Comparison of ENCODE assay signal across 38 cellular contexts in the genomic region with DNA sequence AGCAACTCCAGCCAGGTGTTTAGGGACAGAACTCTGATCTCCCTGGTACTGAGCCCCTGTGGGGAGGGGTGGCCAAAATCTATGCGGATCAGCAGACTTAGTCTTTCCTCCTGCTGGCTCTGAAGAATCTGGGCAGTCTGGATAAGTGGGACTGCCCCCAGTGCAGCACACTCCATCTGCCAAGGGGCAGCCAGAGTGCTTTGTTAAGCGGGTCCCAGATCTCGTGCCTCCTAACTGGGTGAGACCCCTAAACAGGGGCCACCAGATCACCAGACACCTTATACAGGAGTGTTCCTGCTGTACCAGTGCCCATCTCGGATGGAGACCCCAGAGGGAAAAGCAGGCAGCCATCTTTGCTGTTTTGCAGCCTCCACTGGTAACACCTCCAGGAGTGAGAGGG.
"Had no signal": no experiment of that assay in that cellular context is flagged by ENCODE, and none has a peak within 500 bp of the region (broad histone marks: within the 10 kb centered on the region; RNA-seq: fewer than 3 reads in every experiment).

No MANE protein-coding gene starts in this region.

- H3K4me3 Mint-ChIP-seq: activated naive CD4-positive, alpha-beta T cell treated with anti-CD3 and anti-CD28 coated beads for 36 hours; activated naive CD4-positive, alpha-beta T cell treated with anti-CD3 and anti-CD28 coated beads, Interleukin-2, amount 10 ng/mL, durations not matched to agents 7 days and 5 days; activated naive CD4-positive, alpha-beta T cell treated with anti-CD3 and anti-CD28 coated beads, Interleukin-2, amount 50 U/mL, for 24 hours; activated naive CD8-positive, alpha-beta T cell; activated naive CD8-positive, alpha-beta T cell treated with anti-CD3 and anti-CD28 coated beads for 36 hours; activated naive CD8-positive, alpha-beta T cell treated with anti-CD3 and anti-CD28 coated beads, Interleukin-2, amount 10 ng/mL, durations not matched to agents 7 days and 5 days; activated naive CD8-positive, alpha-beta T cell treated with anti-CD3 and anti-CD28 coated beads, Interleukin-2, amount 50 U/mL, for 24 hours; activated T-cell treated with anti-CD3 and anti-CD28 coated beads, Interleukin-2, amount 50 U/mL, for 24 hours; activated T-cell treated with anti-CD3 and anti-CD28 coated beads, Interleukin-2, amount 50 U/mL, for 4 hours; activated T-cell treated with anti-CD3 and anti-CD28 coated beads, Interleukin-2, amount 50 U/mL, for 72 hours; activated T-helper 1 cell treated with anti-CD3 and anti-CD28 coated beads, Interleukin-12 subunit alpha, Interleukin-12 subunit beta, Interleukin-2, Interleukin-4 antibody, amounts not matched to agents 30 ng/mL and 10 ng/mL and 1 ng/mL, durations not matched to agents 14 hours and 24 hours and 36 hours; activated T-helper 17 cell treated with anti-CD3 and anti-CD28 coated beads, Interleukin-2, amount 50 U/mL, for 72 hours; brain; central memory CD8-positive, alpha-beta T cell had no signal

- H3K4me3 ChIP-seq: adrenal gland, ascending aorta, body of pancreas, breast epithelium, cardiac muscle cell had no signal

- DNase-seq: activated effector memory CD4-positive, alpha-beta T cell treated with anti-CD3 and anti-CD28 coated beads, Interleukin-2, amount 50 U/mL, for 16 hours; activated effector memory CD4-positive, alpha-beta T cell treated with Interleukin-2 at 50 U/mL for 16 hours; activated gamma-delta T cell; activated gamma-delta T cell treated with Interleukin-2 at 50 U/mL for 16 hours; activated naive CD4-positive, alpha-beta T cell; activated naive CD4-positive, alpha-beta T cell treated with anti-CD3 and anti-CD28 coated beads for 36 hours; activated naive CD4-positive, alpha-beta T cell treated with anti-CD3 and anti-CD28 coated beads, Interleukin-2, amount 10 ng/mL, durations not matched to agents 7 days and 5 days; activated naive CD4-positive, alpha-beta T cell treated with anti-CD3 and anti-CD28 coated beads, Interleukin-2, amount 50 U/mL, for 16 hours; activated naive CD4-positive, alpha-beta T cell treated with Interleukin-2 at 50 U/mL for 16 hours; activated naive CD8-positive, alpha-beta T cell treated with anti-CD3 and anti-CD28 coated beads for 36 hours; activated naive CD8-positive, alpha-beta T cell treated with anti-CD3 and anti-CD28 coated beads, Interleukin-2, amount 10 ng/mL, durations not matched to agents 7 days and 5 days; activated naive CD8-positive, alpha-beta T cell treated with anti-CD3 and anti-CD28 coated beads, Interleukin-2, amount 50 U/mL, for 24 hours; activated T-cell treated with anti-CD3 and anti-CD28 coated beads, Interleukin-2, amount 50 U/mL, for 1 hour; activated T-cell treated with anti-CD3 and anti-CD28 coated beads, Interleukin-2, amount 50 U/mL, for 24 hours; activated T-cell treated with anti-CD3 and anti-CD28 coated beads, Interleukin-2, amount 50 U/mL, for 4 hours; activated T-cell treated with anti-CD3 and anti-CD28 coated beads, Interleukin-2, amount 50 U/mL, for 48 hours; activated T-cell treated with anti-CD3 and anti-CD28 coated beads, Interleukin-2, amount 50 U/mL, for 72 hours; adrenal gland; amniotic stem cell; amygdala; anterior cingulate cortex; aorta; body of pancreas; brain microvascular endothelial cell; caudate nucleus; central memory CD4-positive, alpha-beta T cell; cerebellar nuclear complex had no signal

- H3K9me3 ChIP-seq: adrenal gland, body of pancreas had no signal

- H3K36me3 ChIP-seq: adrenal gland, ascending aorta, brain microvascular endothelial cell, cardiac muscle cell had no signal

- H3K9me3 Mint-ChIP-seq: activated naive CD8-positive, alpha-beta T cell treated with anti-CD3 and anti-CD28 coated beads, Interleukin-2, amount 50 U/mL, for 24 hours; activated T-helper 1 cell treated with anti-CD3 and anti-CD28 coated beads, Interleukin-12 subunit alpha, Interleukin-12 subunit beta, Interleukin-2, Interleukin-4 antibody, amounts not matched to agents 30 ng/mL and 10 ng/mL and 1 ng/mL, durations not matched to agents 14 hours and 24 hours and 36 hours had no signal

- H3K27ac ChIP-seq: adrenal gland, ascending aorta, body of pancreas, brain microvascular endothelial cell, breast epithelium, cardiac muscle cell had no signal

- H3K27me3 ChIP-seq: adrenal gland, ascending aorta, body of pancreas, brain microvascular endothelial cell, cardiac muscle cell had no signal

- H3K4me1 ChIP-seq: adrenal gland, ascending aorta, body of pancreas, breast epithelium had no signal

- H3K27me3 Mint-ChIP-seq: activated naive CD4-positive, alpha-beta T cell treated with anti-CD3 and anti-CD28 coated beads, Interleukin-2, amount 10 ng/mL, durations not matched to agents 7 days and 5 days; activated naive CD4-positive, alpha-beta T cell treated with anti-CD3 and anti-CD28 coated beads, Interleukin-2, amount 50 U/mL, for 24 hours; activated naive CD8-positive, alpha-beta T cell; activated naive CD8-positive, alpha-beta T cell treated with anti-CD3 and anti-CD28 coated beads for 36 hours; activated naive CD8-positive, alpha-beta T cell treated with anti-CD3 and anti-CD28 coated beads, Interleukin-2, amount 10 ng/mL, durations not matched to agents 7 days and 5 days; activated naive CD8-positive, alpha-beta T cell treated with anti-CD3 and anti-CD28 coated beads, Interleukin-2, amount 50 U/mL, for 24 hours; activated T-helper 17 cell treated with anti-CD3 and anti-CD28 coated beads, Interleukin-2, amount 50 U/mL, for 72 hours; brain; central memory CD8-positive, alpha-beta T cell had no signal

- H3K4me1 Mint-ChIP-seq: activated naive CD4-positive, alpha-beta T cell treated with anti-CD3 and anti-CD28 coated beads, Interleukin-2, amount 10 ng/mL, durations not matched to agents 7 days and 5 days; activated naive CD4-positive, alpha-beta T cell treated with anti-CD3 and anti-CD28 coated beads, Interleukin-2, amount 50 U/mL, for 24 hours; activated naive CD8-positive, alpha-beta T cell treated with anti-CD3 and anti-CD28 coated beads for 36 hours; activated naive CD8-positive, alpha-beta T cell treated with anti-CD3 and anti-CD28 coated beads, Interleukin-2, amount 10 ng/mL, durations not matched to agents 7 days and 5 days; activated naive CD8-positive, alpha-beta T cell treated with anti-CD3 and anti-CD28 coated beads, Interleukin-2, amount 50 U/mL, for 24 hours; activated T-helper 17 cell treated with anti-CD3 and anti-CD28 coated beads, Interleukin-2, amount 50 U/mL, for 72 hours; brain; central memory CD8-positive, alpha-beta T cell had no signal

- H3K27ac Mint-ChIP-seq: activated naive CD4-positive, alpha-beta T cell treated with anti-CD3 and anti-CD28 coated beads for 36 hours; activated naive CD4-positive, alpha-beta T cell treated with anti-CD3 and anti-CD28 coated beads, Interleukin-2, amount 10 ng/mL, durations not matched to agents 7 days and 5 days; activated naive CD4-positive, alpha-beta T cell treated with anti-CD3 and anti-CD28 coated beads, Interleukin-2, amount 50 U/mL, for 24 hours; activated naive CD4-positive, alpha-beta T cell treated with anti-CD3 and anti-CD28 coated beads, Interleukin-2, amount 50 U/mL, for 72 hours; activated naive CD8-positive, alpha-beta T cell; activated naive CD8-positive, alpha-beta T cell treated with anti-CD3 and anti-CD28 coated beads for 36 hours; activated naive CD8-positive, alpha-beta T cell treated with anti-CD3 and anti-CD28 coated beads, Interleukin-2, amount 10 ng/mL, durations not matched to agents 7 days and 5 days; activated naive CD8-positive, alpha-beta T cell treated with anti-CD3 and anti-CD28 coated beads, Interleukin-2, amount 50 U/mL, for 24 hours; activated T-cell treated with anti-CD3 and anti-CD28 coated beads, Interleukin-2, amount 50 U/mL, for 24 hours; activated T-cell treated with anti-CD3 and anti-CD28 coated beads, Interleukin-2, amount 50 U/mL, for 72 hours; activated T-helper 17 cell treated with anti-CD3 and anti-CD28 coated beads, Interleukin-2, amount 50 U/mL, for 72 hours; activated T-helper 2 cell treated with anti-CD3 and anti-CD28 coated beads, Interferon-gamma antibody, Interleukin-2, Interleukin-4, amounts not matched to agents 10 μg/mL and 5 μg/mL and 100 μg/mL, durations not matched to agents 14 hours and 24 hours and 36 hours; brain had no signal

- H3K36me3 Mint-ChIP-seq: activated naive CD4-positive, alpha-beta T cell treated with anti-CD3 and anti-CD28 coated beads, Interleukin-2, amount 10 ng/mL, durations not matched to agents 7 days and 5 days; activated naive CD4-positive, alpha-beta T cell treated with anti-CD3 and anti-CD28 coated beads, Interleukin-2, amount 50 U/mL, for 24 hours; activated naive CD8-positive, alpha-beta T cell; activated naive CD8-positive, alpha-beta T cell treated with anti-CD3 and anti-CD28 coated beads for 36 hours; activated naive CD8-positive, alpha-beta T cell treated with anti-CD3 and anti-CD28 coated beads, Interleukin-2, amount 10 ng/mL, durations not matched to agents 7 days and 5 days had no signal
